6 cellular contexts compared by ENCODE assay signal in genomic region chr16:22153074-22153473, GRCh38. TPM values are rescaled to one million over a fixed set of nuclear protein-coding genes. Genes with fewer than 3 reads are reported as not detected.
"Had no signal": no experiment of that assay in that cellular context is flagged by ENCODE, and none has a peak within 500 bp of the region (broad histone marks: within the 10 kb centered on the region; RNA-seq: fewer than 3 reads in every experiment).

No MANE protein-coding gene starts in this region.

RNA-seq across cellular contexts. Expression of gene SDR42E2, which starts 9.2 kb away (rescaled TPM):
- total RNA-seq: M059J, NCI-H460, Peyer's patch, Right ventricle myocardium superior, SJSA1 had no signal
- polyA plus RNA-seq: SK-N-SH had no signal
